9 cellular contexts compared by ENCODE assay signal in the genomic region with DNA sequence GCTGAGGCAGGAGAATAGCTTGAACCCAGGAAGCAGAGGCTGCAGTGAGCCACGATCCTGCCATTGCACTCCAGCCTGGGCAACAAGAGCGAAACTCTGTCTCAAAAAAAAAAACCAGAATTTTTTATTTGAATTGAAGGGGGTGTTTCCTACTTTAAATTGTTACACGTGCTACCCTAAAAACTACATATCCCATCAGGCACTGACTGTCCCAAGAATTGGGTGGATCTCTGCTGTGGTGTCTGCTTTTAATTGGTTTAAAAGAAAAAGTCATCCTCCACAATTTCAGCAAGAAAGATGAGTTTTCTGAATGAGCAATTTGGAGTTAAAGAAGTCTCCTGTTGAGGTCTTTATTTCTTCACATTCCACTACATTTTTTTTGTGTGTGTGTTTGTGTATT. TPM values are rescaled to one million over a fixed set of nuclear protein-coding genes. Genes with fewer than 3 reads are reported as not detected.
DNase-seq lines count a peak whose midpoint lies in the region; ATAC-seq, FAIRE-seq and TF ChIP-seq lines count a peak whose summit lies in the region.
"Had no signal": no experiment of that assay in that cellular context is flagged by ENCODE, and none has a peak within 500 bp of the region (broad histone marks: within the 10 kb centered on the region; RNA-seq: fewer than 3 reads in every experiment).

No MANE protein-coding gene starts in this region.

- H3K4me2 ChIP-seq in A549 = peak overlapping the region; percentile 81

- peak overlapping the region; percentile 56; the same call in 1 of the 2 replicates for H3K9ac ChIP-seq in iPS-20b (ENCODE audit: low read depth, low read length)

- TF ChIP-seq CTCF in A549 (IDR thresholded peaks at IDR 0.05) (no peak), GM12864 (IDR thresholded peaks at IDR 0.05; ENCODE audit: low read depth, low read length, missing control alignments) (no peak)

- CTCF ChIA-PET in A549 (lab: Yijun Ruan, JAX) = interaction anchor here (0.6 to 1.1 kb wide), 2 partner anchors 28 to 678 kb away, joined by 3 read pairs; partner anchors contain the start of gene ELL3

- H3K4me1 ChIP-seq in A549 (peaks cover 7% of the 10 kb centered on the region; the same call in 1 of the 3 replicates), iPS-20b (ENCODE audit: insufficient read depth, low read length) (no peaks in the 10 kb centered on the region)

- DNase-seq in A549 (ENCODE audit: low read depth in 1 of 2, low spot score in 1 of 2) (no peak), GM12864 (ENCODE audit: low read depth) (no peak), NCI-H1694 treated with DMSO at 0.1 percent for 48 hours (lab: John Stamatoyannopoulos, UW) (no peak), NCI-H1105 (lab: John Stamatoyannopoulos, UW) (no peak), middle frontal gyrus (ENCODE audit: extremely low spot score, low spot score) (no peak)

- H3K27me3 Mint-ChIP-seq in activated T-helper 17 cell treated with anti-CD3 and anti-CD28 coated beads, Interleukin-2, amount 50 U/mL, for 72 hours = no peaks in the 10 kb centered on the region

- no peak overlapping the region for H3K4me3 ChIP-seq in A549
- peak overlapping the region; percentile 87 for H3K4me3 ChIP-seq in GM12864 (ENCODE audit: low read depth, low read length)
- peak overlapping the region; percentile 84; the same call in 1 of the 2 replicates for H3K4me3 ChIP-seq in iPS-20b (ENCODE audit: low read length)

- no peaks in the 10 kb centered on the region for H3K9me3 ChIP-seq in A549
- no peaks in the 10 kb centered on the region for H3K9me3 ChIP-seq in iPS-20b (ENCODE audit: insufficient read depth, low read depth, low read length)

- POLR2A ChIA-PET in A549 (lab: Yijun Ruan, JAX) = no interaction called here

- peak overlapping the region; percentile 98 for H3K4me3 Mint-ChIP-seq in activated T-helper 17 cell treated with anti-CD3 and anti-CD28 coated beads, Interleukin-2, amount 50 U/mL, for 72 hours

- H3K27ac Mint-ChIP-seq in activated T-helper 17 cell treated with anti-CD3 and anti-CD28 coated beads, Interleukin-2, amount 50 U/mL, for 72 hours = peak overlapping the region; percentile 92

- TF ChIP-seq POLR2A in A549 (IDR thresholded peaks at IDR 0.05; ENCODE audit: low read length) = no peak

- no peaks in the 10 kb centered on the region for H3K27me3 ChIP-seq in iPS-20b (ENCODE audit: insufficient read depth, low read length)

- no peak for TF ChIP-seq RAD21 in A549 (conservative IDR thresholded peaks at IDR 0.05 in 1 of 2, IDR thresholded peaks at IDR 0.05 in 1 of 2)

- H3K4me1 Mint-ChIP-seq in activated T-helper 17 cell treated with anti-CD3 and anti-CD28 coated beads, Interleukin-2, amount 50 U/mL, for 72 hours = peaks cover 13% of the 10 kb centered on the region

- H3K36me3 ChIP-seq in iPS-20b (ENCODE audit: insufficient read depth, low read depth, low read length) = peaks cover 27% of the 10 kb centered on the region

- WGBS in A549 (ENCODE audit: missing lambda C conversion rate) = 83% methylated on average over 3 of the region's 3 CpGs

- H3K27ac ChIP-seq in A549 (0 out of 6 replicates have a peak overlapping the region, but pooled peaks of 1 of the 2 experiments have one; percentile 33), iPS-20b (ENCODE audit: low read length) (no peak overlapping the region)

- peaks cover 68% of the 10 kb centered on the region for H3K36me3 Mint-ChIP-seq in activated T-helper 17 cell treated with anti-CD3 and anti-CD28 coated beads, Interleukin-2, amount 50 U/mL, for 72 hours (ENCODE audit: low read depth)

- FAIRE-seq in A549 (lab: Jason Lieb, UNC) = no peak
- FAIRE-seq: endometrium had no signal

- H3K9me3 Mint-ChIP-seq in activated T-helper 17 cell treated with anti-CD3 and anti-CD28 coated beads, Interleukin-2, amount 50 U/mL, for 72 hours = no peaks in the 10 kb centered on the region

- ATAC-seq in A549 = no peak
- no peak for ATAC-seq in activated T-helper 17 cell treated with anti-CD3 and anti-CD28 coated beads, Interleukin-2, amount 50 U/mL, for 72 hours (replicated peaks)
- no peak for ATAC-seq in HG03571 (IDR thresholded peaks at IDR 0.05; ENCODE audit: unreplicated experiment)

- no peak for TF ChIP-seq EP300 in A549 (IDR thresholded peaks at IDR 0.05)

TF ChIP-seq in A549, 52 proteins besides CTCF, POLR2A, EP300 and RAD21 (continues in another document):
- TF ChIP-seq MAZ (IDR thresholded peaks at IDR 0.05; ENCODE audit: borderline replicate concordance, low read depth, low read length) = no peak
- TF ChIP-seq MAFK (IDR thresholded peaks at IDR 0.05; ENCODE audit: partially characterized antibody) = no peak
- no peak for TF ChIP-seq TP53 (CRISPR knock-in tag; IDR thresholded peaks at IDR 0.05)
- TF ChIP-seq MAX (IDR thresholded peaks at IDR 0.05) = no peak
- no peak for TF ChIP-seq NR3C1 (IDR thresholded peaks at IDR 0.05)
- TF ChIP-seq EHMT2 (IDR thresholded peaks at IDR 0.05; ENCODE audit: low read depth) = no peak
- TF ChIP-seq JUN (IDR thresholded peaks at IDR 0.05) = no peak
- no peak for TF ChIP-seq HOXA7 (CRISPR knock-in tag; IDR thresholded peaks at IDR 0.05)
- TF ChIP-seq USF2 (IDR thresholded peaks at IDR 0.05) = no peak
- no peak for TF ChIP-seq FOSL2 (IDR thresholded peaks at IDR 0.05)
- TF ChIP-seq FOSL2 (CRISPR knock-in tag; IDR thresholded peaks at IDR 0.05) = no peak
- TF ChIP-seq POLR2AphosphoS2 (conservative IDR thresholded peaks at IDR 0.05; ENCODE audit: low read length) = no peak

RNA-seq across cellular contexts. Expression of gene PDIA3, which starts 2.1 kb away (rescaled TPM):
- polyA plus RNA-seq in A549 (2011; rRNA removed) (196 and 208 TPM in 2 replicates), A549 (2017; fragmentation: RNase III; extraction: RNeasy Plus Mini Kit Qiagen cat#74134 plus additional on column Dnase treatment) (249 to 257 TPM (median 257 TPM) in 3 replicates)
- 54.9 and 69.2 TPM in 2 replicates for polyA plus RNA-seq in A549 (2012; cell fraction: cytosol; rRNA removed)
- polyA plus RNA-seq in A549 (2012; cell fraction: nucleus; rRNA removed) = 61.4 and 81.6 TPM in 2 replicates
- 20.2 and 23.4 TPM in 2 replicates for polyA minus RNA-seq in A549 (2011; rRNA and poly(A)+ RNA removed)
- 100 to 1,000 TPM; 193 to 253 TPM for total RNA-seq in activated T-helper 17 cell treated with anti-CD3 and anti-CD28 coated beads, Interleukin-2, amount 50 U/mL, for 72 hours

RNA-seq across cellular contexts. Expression of gene ELL3, which starts 28.4 kb away (rescaled TPM):
- 1.8 and 2.1 TPM in 2 replicates for polyA plus RNA-seq in A549 (2011; rRNA removed)
- polyA plus RNA-seq in A549 (2012; cell fraction: cytosol; rRNA removed) = 0.99 and 2.0 TPM in 2 replicates
- 2.5 and 3.1 TPM in 2 replicates for polyA plus RNA-seq in A549 (2012; cell fraction: nucleus; rRNA removed)
- 1.4 to 1.7 TPM (median 1.5 TPM) in 3 replicates for polyA plus RNA-seq in A549 (2017; fragmentation: RNase III; extraction: RNeasy Plus Mini Kit Qiagen cat#74134 plus additional on column Dnase treatment)
- 2.8 and 4.0 TPM in 2 replicates for polyA minus RNA-seq in A549 (2011; rRNA and poly(A)+ RNA removed)
- 1 to 10 TPM in 1 of 2 donors, under 1 TPM in 1; 0.54 to 1.4 TPM for total RNA-seq in activated T-helper 17 cell treated with anti-CD3 and anti-CD28 coated beads, Interleukin-2, amount 50 U/mL, for 72 hours

RNA-seq across cellular contexts. Expression of gene SERF2, which starts 43.7 kb away (rescaled TPM):
- 317 and 464 TPM in 2 replicates for polyA plus RNA-seq in A549 (2011; rRNA removed)
- polyA plus RNA-seq in A549 (2012; cell fraction: cytosol; rRNA removed) = 965 and 1,293 TPM in 2 replicates
- polyA plus RNA-seq in A549 (2012; cell fraction: nucleus; rRNA removed) = 504 and 524 TPM in 2 replicates
- 569 to 597 TPM (median 576 TPM) in 3 replicates for polyA plus RNA-seq in A549 (2017; fragmentation: RNase III; extraction: RNeasy Plus Mini Kit Qiagen cat#74134 plus additional on column Dnase treatment)
- 223 and 293 TPM in 2 replicates for polyA minus RNA-seq in A549 (2011; rRNA and poly(A)+ RNA removed)
- 100 to 1,000 TPM; 521 to 550 TPM for total RNA-seq in activated T-helper 17 cell treated with anti-CD3 and anti-CD28 coated beads, Interleukin-2, amount 50 U/mL, for 72 hours

RNA-seq across cellular contexts. Expression of gene SERINC4, which starts 51.6 kb away (rescaled TPM):
- polyA plus RNA-seq in A549 (2011; rRNA removed) (0.05 and 0.07 TPM in 2 replicates), A549 (2017; fragmentation: RNase III; extraction: RNeasy Plus Mini Kit Qiagen cat#74134 plus additional on column Dnase treatment) (0.04 to 0.12 TPM (median 0.04 TPM) in 3 replicates)
- polyA plus RNA-seq in A549 (2012; cell fraction: cytosol; rRNA removed) = 0.06 and 0.09 TPM in 2 replicates
- polyA plus RNA-seq in A549 (2012; cell fraction: nucleus; rRNA removed) = 0.10 and 0.14 TPM in 2 replicates
- polyA minus RNA-seq in A549 (2011; rRNA and poly(A)+ RNA removed) = 0.08 TPM in 1 of 2 replicates, not detected in the other
- total RNA-seq in activated T-helper 17 cell treated with anti-CD3 and anti-CD28 coated beads, Interleukin-2, amount 50 U/mL, for 72 hours = under 1 TPM; 0.17 to 0.24 TPM

RNA-seq across cellular contexts. Expression of gene HYPK, which starts 52.0 kb away (rescaled TPM):
- 10.7 and 21.0 TPM in 2 replicates for polyA plus RNA-seq in A549 (2011; rRNA removed)
- 6.1 and 8.8 TPM in 2 replicates for polyA plus RNA-seq in A549 (2012; cell fraction: cytosol; rRNA removed)
- 3.7 and 6.0 TPM in 2 replicates for polyA plus RNA-seq in A549 (2012; cell fraction: nucleus; rRNA removed)
- 45.5 to 80.8 TPM (median 66.5 TPM) in 3 replicates for polyA plus RNA-seq in A549 (2017; fragmentation: RNase III; extraction: RNeasy Plus Mini Kit Qiagen cat#74134 plus additional on column Dnase treatment)
- polyA minus RNA-seq in A549 (2011; rRNA and poly(A)+ RNA removed) = 3.6 and 6.3 TPM in 2 replicates
- 10 to 100 TPM; 15.6 to 17.5 TPM for total RNA-seq in activated T-helper 17 cell treated with anti-CD3 and anti-CD28 coated beads, Interleukin-2, amount 50 U/mL, for 72 hours
